ENCODE assay signal across 9 cellular contexts in genomic region chr18:10851824-10852225, GRCh38.
DNase-seq lines count a peak whose midpoint lies in the region; ATAC-seq and TF ChIP-seq lines count a peak whose summit lies in the region.
"Had no signal": no experiment of that assay in that cellular context is flagged by ENCODE, and none has a peak within 500 bp of the region (broad histone marks: within the 10 kb centered on the region; RNA-seq: fewer than 3 reads in every experiment).

No MANE protein-coding gene starts in this region.

- H3K9ac ChIP-seq in mammary epithelial cell (ENCODE audit: insufficient read depth, low read length) = no peak overlapping the region

- no peak overlapping the region for H3K4me2 ChIP-seq in mammary epithelial cell (ENCODE audit: insufficient read depth, low read depth, low read length)

- H3K79me2 ChIP-seq in mammary epithelial cell (ENCODE audit: insufficient read depth, low read length) = no peaks in the 10 kb centered on the region

- 0% methylated on average over 3 of the region's 3 CpGs for WGBS in mammary epithelial cell (ENCODE audit: low coverage, missing lambda C conversion rate)
- WGBS in right lobe of liver (ENCODE audit: insufficient coverage, low coverage, low lambda C conversion rate, missing lambda C conversion rate) = 0% methylated on average over 3 of the region's 3 CpGs

- no peaks in the 10 kb centered on the region for H3K36me3 Mint-ChIP-seq in CD14-positive monocyte
- H3K36me3 Mint-ChIP-seq: immature natural killer cell had no signal

- no peaks in the 10 kb centered on the region for H3K9me3 ChIP-seq in mammary epithelial cell (replicated peaks; ENCODE audit: insufficient read depth, low read length)
- no peaks in the 10 kb centered on the region for H3K9me3 ChIP-seq in right lobe of liver

- no peak overlapping the region for H3K27ac Mint-ChIP-seq in CD14-positive monocyte
- H3K27ac Mint-ChIP-seq: immature natural killer cell had no signal

- H3K4me3 Mint-ChIP-seq in CD14-positive monocyte = no peak overlapping the region
- H3K4me3 Mint-ChIP-seq: immature natural killer cell had no signal

- H3K27me3 Mint-ChIP-seq in CD14-positive monocyte (ENCODE audit: low read depth in 3 of 3) = peaks cover 1 to 9% (median 2%) of the 10 kb centered on the region in 3 donors

- TF ChIP-seq CTCF in CD14-positive monocyte (IDR thresholded peaks at IDR 0.05) (peak; percentile 84), mammary epithelial cell (conservative IDR thresholded peaks at IDR 0.05 in 1 of 2, IDR thresholded peaks at IDR 0.05 in 1 of 2; ENCODE audit: extremely low read depth in 1 of 2, insufficient read depth in 1 of 2, low read depth in 1 of 2, low read length in 2 of 2) (peak; percentile 60 to 67), right lobe of liver (IDR thresholded peaks at IDR 0.05) (peak; percentile 71 to 83 (median 80))

- H3K4me1 ChIP-seq in mammary epithelial cell (ENCODE audit: insufficient read depth, low read length) (no peaks in the 10 kb centered on the region), right lobe of liver (no peaks in the 10 kb centered on the region)

- dilution Hi-C loops in mammary epithelial cell (cut with HindIII; ENCODE audit: low sequenced_read_pairs) = no loop called here

- no peaks in the 10 kb centered on the region for H3K9me3 Mint-ChIP-seq in CD14-positive monocyte
- H3K9me3 Mint-ChIP-seq: immature natural killer cell had no signal

- DNase-seq in CD14-positive monocyte (ENCODE audit: low spot score) (no peak), H4 (ENCODE audit: low spot score) (peak; percentile 70), NCI-H526 (lab: John Stamatoyannopoulos, UW) (peak; percentile 17 to 55), mammary epithelial cell (peak; percentile 10), right lobe of liver (no peak), HPDE6-E6E7 (ENCODE audit: extremely low spot score) (no peak)

- in situ Hi-C loops in mammary epithelial cell (cut with MboI; ENCODE audit: low sequenced_read_pairs in 2 of 2) = loop anchor here in 1 of 2 donors (5.0 kb wide), 1 partner anchor 660 kb away; no protein-coding TSS in a partner anchor

- TF ChIP-seq POLR2A in right lobe of liver (IDR thresholded peaks at IDR 0.05) = no peak

- H3K4me3 ChIP-seq in mammary epithelial cell (replicated peaks in 1 of 3; ENCODE audit: insufficient read depth in 1 of 3, low read depth in 2 of 3, low read length in 3 of 3) (no peak overlapping the region), right lobe of liver (no peak overlapping the region)

- CTCF ChIA-PET in mammary epithelial cell (lab: Charles Lee; ENCODE audit: low non-redundant PET) = interaction anchor here (0.6 to 0.8 kb wide), 4 partner anchors 53 to 671 kb away, joined by 3 to 16 read pairs (median 4); no protein-coding TSS in a partner anchor

- H3K27me3 ChIP-seq in mammary epithelial cell (ENCODE audit: insufficient read depth, low read length) (no peaks in the 10 kb centered on the region), right lobe of liver (no peaks in the 10 kb centered on the region)

- intact Hi-C loops in CD14-positive monocyte (cut with micrococcal nuclease) (no loop called here), mammary epithelial cell (cut with micrococcal nuclease) (loop anchor here (1.0 to 10.0 kb wide), 5 partner anchors 189 to 877 kb away; no protein-coding TSS in a partner anchor), right lobe of liver (cut with DNase I) (loop anchor here (10.0 kb wide), 2 partner anchors 193 to 303 kb away; no protein-coding TSS in a partner anchor)

- no peaks in the 10 kb centered on the region for H3K4me1 Mint-ChIP-seq in CD14-positive monocyte
- H3K4me1 Mint-ChIP-seq: immature natural killer cell had no signal

- no peaks in the 10 kb centered on the region for H4K20me1 ChIP-seq in mammary epithelial cell (ENCODE audit: insufficient read depth, low read length)

- no peak overlapping the region for H2AFZ ChIP-seq in mammary epithelial cell (ENCODE audit: low read depth, low read length)

- H3K27ac ChIP-seq in mammary epithelial cell (ENCODE audit: insufficient read depth, low read depth, low read length) = no peak overlapping the region
- no peak overlapping the region for H3K27ac ChIP-seq in right lobe of liver

- ATAC-seq in right lobe of liver = peak; percentile 77 to 94 (median 86)
- ATAC-seq in HG03439 (IDR thresholded peaks at IDR 0.05; ENCODE audit: unreplicated experiment) = no peak
- no peak for ATAC-seq in GM19467 (IDR thresholded peaks at IDR 0.05; ENCODE audit: unreplicated experiment)

- no peaks in the 10 kb centered on the region for H3K36me3 ChIP-seq in mammary epithelial cell (ENCODE audit: insufficient read depth, low read length)
- H3K36me3 ChIP-seq in right lobe of liver = no peaks in the 10 kb centered on the region

- BruUV-seq in mammary epithelial cell (replicated peaks; lab: Mats Ljungman, UMichigan) = no TSS peak

Comparison
In these comparisons a context has a peak if more than half of its experiments do, and no peak if none do; other contexts are left out.
1. DNase-seq: peak in H4 (single experiment), NCI-H526 (2 of 2) and mammary epithelial cell (single experiment); none in CD14-positive monocyte (single experiment), right lobe of liver (0 of 3) and HPDE6-E6E7 (single experiment).
2. ATAC-seq: peak in right lobe of liver (4 of 4); none in HG03439 (single experiment) and GM19467 (single experiment).
3. intact Hi-C loops: an anchor here in mammary epithelial cell (1.0 to 10.0 kb wide) and right lobe of liver (10.0 kb wide); none called in CD14-positive monocyte.
4. Peak in every context shown above with its lines, with median percentiles within 50 percentile points of each other: CTCF ChIP-seq.